16 cellular contexts compared by ENCODE assay signal in the genomic region with DNA sequence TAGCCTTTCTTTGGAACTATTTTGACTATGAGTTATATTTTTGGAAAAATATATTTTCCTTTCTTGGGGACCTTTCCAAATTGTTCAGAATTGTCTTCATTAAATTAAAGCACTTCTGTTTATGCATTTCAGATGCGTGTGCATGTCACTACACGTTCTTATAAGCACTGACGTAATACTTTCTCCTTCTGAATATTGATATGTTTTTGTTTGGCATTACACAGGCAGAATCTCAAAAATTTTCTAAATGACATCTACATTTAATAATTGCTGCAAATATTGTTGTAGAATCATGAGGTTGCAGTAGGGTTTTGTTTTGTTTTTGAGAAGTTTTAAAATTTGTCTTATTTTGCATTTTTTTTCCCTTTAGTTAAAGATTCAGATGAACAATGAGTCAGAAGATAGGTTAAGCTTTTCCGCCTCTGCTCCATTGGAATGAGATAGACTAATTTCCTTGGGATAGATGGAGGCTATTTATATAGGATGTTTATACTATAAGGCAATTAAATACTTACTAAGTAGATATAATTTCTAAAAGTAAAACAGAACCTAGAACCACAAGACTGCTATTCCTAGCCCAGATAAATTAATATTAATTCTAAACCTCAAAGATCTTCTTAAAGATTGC.
A peak's percentile ranks its signal among the peaks of the same experiment; 100 is the strongest.
DNase-seq lines count a peak whose midpoint lies in the region; ATAC-seq, FAIRE-seq and TF ChIP-seq lines count a peak whose summit lies in the region.
"Had no signal": no experiment of that assay in that cellular context is flagged by ENCODE, and none has a peak within 500 bp of the region (broad histone marks: within the 10 kb centered on the region; RNA-seq: fewer than 3 reads in every experiment).

No MANE protein-coding gene starts in this region.

- H3K27me3 ChIP-seq in heart left ventricle (no peaks in the 10 kb centered on the region), right atrium auricular region (no peaks in the 10 kb centered on the region), ascending aorta (no peaks in the 10 kb centered on the region), upper lobe of left lung (no peaks in the 10 kb centered on the region)
- no peaks in the 10 kb centered on the region for H3K27me3 ChIP-seq in naive thymus-derived CD4-positive, alpha-beta T cell (ENCODE audit: control insufficient read depth in 2 of 2, insufficient read depth in 2 of 2, low read length in 2 of 2)
- H3K27me3 ChIP-seq: MG63, vagina had no signal

- H3K9me3 Mint-ChIP-seq in naive thymus-derived CD4-positive, alpha-beta T cell: no peaks in the 10 kb centered on the region

- TF ChIP-seq POLR2A in heart left ventricle (IDR thresholded peaks at IDR 0.05) (no peak), upper lobe of left lung (IDR thresholded peaks at IDR 0.05) (no peak), GM12892 (IDR thresholded peaks at IDR 0.05; ENCODE audit: low read depth, low read length) (no peak)

- CTCF ChIA-PET in naive thymus-derived CD4-positive, alpha-beta T cell (lab: Charles Lee): no interaction called here

- H3K36me3 ChIP-seq in heart left ventricle (peaks cover 0 to 12% (median 0%) of the 10 kb centered on the region in 9 donors), right atrium auricular region (no peaks in the 10 kb centered on the region), ascending aorta (peaks cover 0 to 3% of the 10 kb centered on the region in 2 donors), upper lobe of left lung (peaks cover 0 to 4% (median 0%) of the 10 kb centered on the region in 4 donors)
- peaks cover 0 to 8% (median 3%) of the 10 kb centered on the region in 3 experiments for H3K36me3 ChIP-seq in naive thymus-derived CD4-positive, alpha-beta T cell (ENCODE audit: control insufficient read depth in 2 of 3, insufficient read depth in 3 of 3, low read length in 3 of 3)
- H3K36me3 ChIP-seq: vagina had no signal

- H3K9me3 ChIP-seq in heart left ventricle (no peaks in the 10 kb centered on the region), right atrium auricular region (no peaks in the 10 kb centered on the region), ascending aorta (no peaks in the 10 kb centered on the region), upper lobe of left lung (no peaks in the 10 kb centered on the region)
- H3K9me3 ChIP-seq in naive thymus-derived CD4-positive, alpha-beta T cell (ENCODE audit: control insufficient read depth in 2 of 3, low read length in 3 of 3): no peaks in the 10 kb centered on the region
- H3K9me3 ChIP-seq: MG63, vagina had no signal

- WGBS in heart left ventricle, 4 donors: 73 to 87% (median 79%) methylated on average over 4 of the region's 4 CpGs
- 75 to 82% methylated on average over 4 of the region's 4 CpGs for WGBS in upper lobe of left lung, 2 donors

- no peak for ATAC-seq in heart left ventricle
- no peak for ATAC-seq in naive thymus-derived CD4-positive, alpha-beta T cell
- no peak for ATAC-seq in upper lobe of left lung (ENCODE audit: low FRiP score in 2 of 2)
- ATAC-seq in GM18858 (IDR thresholded peaks at IDR 0.05; ENCODE audit: unreplicated experiment): no peak
- ATAC-seq: Panc1, sciatic nerve had no signal

- no peak for DNase-seq in heart left ventricle
- no peak for DNase-seq in right atrium auricular region (ENCODE audit: low spot score)
- DNase-seq in ascending aorta (ENCODE audit: low spot score in 2 of 2): no peak
- no peak for DNase-seq in naive thymus-derived CD4-positive, alpha-beta T cell
- no peak for DNase-seq in upper lobe of left lung
- DNase-seq in GM12892 (ENCODE audit: insufficient read length): no peak
- no peak for DNase-seq in GF-D8 (lab: John Stamatoyannopoulos, UW)
- DNase-seq: aorta, GDM1, MG63, midbrain, T1000 had no signal

- TF ChIP-seq EP300 in upper lobe of left lung (IDR thresholded peaks at IDR 0.05): no peak

- TF ChIP-seq CTCF in heart left ventricle (IDR thresholded peaks at IDR 0.05) (no peak), right atrium auricular region (IDR thresholded peaks at IDR 0.05) (no peak), ascending aorta (IDR thresholded peaks at IDR 0.05) (no peak), upper lobe of left lung (IDR thresholded peaks at IDR 0.05) (no peak)

- no peak for FAIRE-seq in GM12892 (lab: Jason Lieb, UNC)

- H3K4me1 Mint-ChIP-seq in naive thymus-derived CD4-positive, alpha-beta T cell: peaks cover 44 to 98% (median 90%) of the 10 kb centered on the region in 7 donors

- peak overlapping the region in 8 of 12 donors; percentile 27 to 81 (median 62) for H3K27ac ChIP-seq in heart left ventricle
- peak overlapping the region in 1 of 2 donors; percentile 58 for H3K27ac ChIP-seq in right atrium auricular region
- H3K27ac ChIP-seq in ascending aorta: peak overlapping the region; percentile 56 to 75
- peak overlapping the region; percentile 44 for H3K27ac ChIP-seq in naive thymus-derived CD4-positive, alpha-beta T cell (ENCODE audit: low read depth, low read length)
- peak overlapping the region; percentile 28 to 82 (median 56) for H3K27ac ChIP-seq in upper lobe of left lung
- H3K27ac ChIP-seq: vagina had no signal

- peaks cover 3 to 32% (median 19%) of the 10 kb centered on the region in 5 donors for H3K36me3 Mint-ChIP-seq in naive thymus-derived CD4-positive, alpha-beta T cell

- peak overlapping the region in 8 of 10 donors; percentile 7 to 66 (median 55) for H3K4me3 Mint-ChIP-seq in naive thymus-derived CD4-positive, alpha-beta T cell

- H3K27me3 Mint-ChIP-seq in naive thymus-derived CD4-positive, alpha-beta T cell: no peaks in the 10 kb centered on the region

- POLR2A ChIA-PET in naive thymus-derived CD4-positive, alpha-beta T cell (lab: Charles Lee): interaction anchor here (1.3 kb wide), 1 partner anchor 38 kb away, joined by 3 read pairs; no protein-coding TSS in a partner anchor

- H3K4me1 ChIP-seq in heart left ventricle: peaks cover 6 to 97% (median 75%) of the 10 kb centered on the region in 12 donors
- H3K4me1 ChIP-seq in right atrium auricular region: peaks cover 0 to 81% of the 10 kb centered on the region in 2 donors
- peaks cover 9 to 59% of the 10 kb centered on the region in 2 donors for H3K4me1 ChIP-seq in ascending aorta
- peaks cover 46 to 57% of the 10 kb centered on the region in 2 donors for H3K4me1 ChIP-seq in naive thymus-derived CD4-positive, alpha-beta T cell (ENCODE audit: control insufficient read depth in 2 of 2, insufficient read depth in 2 of 2, low read length in 2 of 2)
- H3K4me1 ChIP-seq in upper lobe of left lung: peaks cover 43 to 76% (median 52%) of the 10 kb centered on the region in 4 donors

- intact Hi-C loops in heart left ventricle (cut with DNase I): loop anchor here in 4 of 10 donors (5.0 to 10.0 kb wide), 4 partner anchors 52 to 112 kb away; a partner anchor contains a TSS
- intact Hi-C loops in ascending aorta (cut with DNase I): no loop called here
- intact Hi-C loops in naive thymus-derived CD4-positive, alpha-beta T cell (cut with micrococcal nuclease): loop anchor here in 1 of 2 donors (2.0 kb wide), 2 partner anchors 13 to 15 kb away; no protein-coding TSS in a partner anchor

- H3K4me3 ChIP-seq in heart left ventricle (no peak overlapping the region), right atrium auricular region (no peak overlapping the region), ascending aorta (peak overlapping the region in 1 of 2 donors; percentile 3), upper lobe of left lung (no peak overlapping the region)
- H3K4me3 ChIP-seq in naive thymus-derived CD4-positive, alpha-beta T cell (ENCODE audit: low read length): no peak overlapping the region
- H3K4me3 ChIP-seq: MG63, vagina had no signal

- H3K27ac Mint-ChIP-seq in naive thymus-derived CD4-positive, alpha-beta T cell: peak overlapping the region in 6 of 9 donors; percentile 8 to 90 (median 48)
